In the genomic region with DNA sequence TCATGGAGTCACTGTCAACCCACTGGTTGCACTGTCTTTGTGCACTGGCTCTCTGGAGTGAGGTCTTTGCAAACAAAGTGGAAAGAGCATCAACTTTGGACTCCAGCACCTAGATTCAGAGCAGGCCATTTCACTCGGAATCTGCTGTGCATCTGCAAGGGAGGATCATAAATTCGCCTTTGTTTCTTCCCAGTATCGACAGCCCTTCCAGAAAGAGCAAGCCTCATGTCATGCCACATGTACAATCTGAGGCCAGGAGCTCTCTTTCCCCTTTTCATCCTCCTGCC, we compare ENCODE assay signal across 1 cellular context.
TF ChIP-seq lines count a peak whose summit lies in the region.

No MANE protein-coding gene starts in this region.

TF ChIP-seq in IMR-90, 13 proteins besides CTCF, POLR2A, EP300 and RAD21:
- TF ChIP-seq SMC3 (IDR thresholded peaks at IDR 0.05; ENCODE audit: low read depth, low read length) (no peak), RFX5 (IDR thresholded peaks at IDR 0.05; ENCODE audit: low read depth, low read length) (no peak), NFE2L2 (IDR thresholded peaks at IDR 0.05; ENCODE audit: low read depth, low read length) (no peak), RCOR1 (IDR thresholded peaks at IDR 0.05; ENCODE audit: insufficient replicate concordance, low read length) (no peak), MAFK (IDR thresholded peaks at IDR 0.05; ENCODE audit: low read depth, low read length) (no peak)
- TF ChIP-seq, protein P1, sequence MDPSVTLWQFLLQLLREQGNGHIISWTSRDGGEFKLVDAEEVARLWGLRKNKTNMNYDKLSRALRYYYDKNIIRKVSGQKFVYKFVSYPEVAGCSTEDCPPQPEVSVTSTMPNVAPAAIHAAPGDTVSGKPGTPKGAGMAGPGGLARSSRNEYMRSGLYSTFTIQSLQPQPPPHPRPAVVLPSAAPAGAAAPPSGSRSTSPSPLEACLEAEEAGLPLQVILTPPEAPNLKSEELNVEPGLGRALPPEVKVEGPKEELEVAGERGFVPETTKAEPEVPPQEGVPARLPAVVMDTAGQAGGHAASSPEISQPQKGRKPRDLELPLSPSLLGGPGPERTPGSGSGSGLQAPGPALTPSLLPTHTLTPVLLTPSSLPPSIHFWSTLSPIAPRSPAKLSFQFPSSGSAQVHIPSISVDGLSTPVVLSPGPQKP (IDR thresholded peaks at IDR 0.05; ENCODE audit: borderline replicate concordance, low read depth, low read length), result no peak
